8 cellular contexts compared by ENCODE assay signal in the genomic region with DNA sequence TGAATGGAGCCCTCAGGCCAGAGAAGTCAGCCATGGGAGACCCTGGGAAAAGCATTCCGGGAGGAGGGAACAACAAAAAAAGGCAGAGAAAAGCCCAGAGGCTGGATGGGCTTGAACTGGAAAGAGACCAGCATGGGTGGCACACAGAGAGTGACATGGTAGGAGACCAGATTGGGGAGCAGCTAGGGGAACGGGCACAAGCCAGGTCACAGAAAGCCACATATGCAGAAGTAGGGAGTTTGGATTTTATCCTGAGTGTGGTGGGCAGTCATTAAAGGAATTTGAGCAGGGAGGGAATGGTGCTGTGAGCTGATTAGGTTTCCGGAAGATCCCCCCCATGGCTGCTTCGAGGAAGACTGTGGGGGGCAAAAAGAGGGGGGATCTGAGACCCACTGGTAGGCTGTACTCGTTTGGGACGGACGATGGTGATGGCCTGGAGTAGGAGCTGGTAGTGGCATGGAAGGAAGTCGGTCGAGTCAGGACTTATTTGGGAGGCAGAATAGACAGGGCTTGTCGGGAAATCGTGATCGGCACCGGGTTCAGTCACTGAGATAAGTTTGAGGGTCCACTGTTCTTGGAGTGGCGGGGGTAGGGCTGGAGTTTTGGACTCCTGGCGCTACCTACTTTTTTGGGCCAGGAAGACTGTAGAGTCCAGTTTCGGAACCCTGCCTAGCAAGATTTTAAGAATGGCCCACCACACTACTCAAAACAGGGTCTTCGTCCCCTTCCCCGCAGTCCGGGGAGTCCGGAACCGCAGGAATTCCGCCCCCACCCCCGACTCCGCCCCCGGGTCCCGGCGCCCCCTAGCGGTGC. TPM values are rescaled to one million over a fixed set of nuclear protein-coding genes. Genes with fewer than 3 reads are reported as not detected.
A peak's percentile ranks its signal among the peaks of the same experiment; 100 is the strongest.
DNase-seq lines count a peak whose midpoint lies in the region; ATAC-seq and TF ChIP-seq lines count a peak whose summit lies in the region.

No MANE protein-coding gene starts in this region.

- peak overlapping the region; percentile 95 for H3K27ac ChIP-seq in osteoblast (ENCODE audit: low read depth, low read length)

- no peak for DNase-seq in Right ventricle myocardium inferior (ENCODE audit: missing footprints)
- DNase-seq in left cardiac atrium: no peak
- DNase-seq in UCSD-AML1 (lab: John Stamatoyannopoulos, UW; ENCODE audit: unreplicated experiment): peak; percentile 57
- DNase-seq in fibroblast of the aortic adventitia (ENCODE audit: low read depth): peak; percentile 33
- DNase-seq in osteoblast (ENCODE audit: insufficient read length, low spot score, missing footprints): peak; percentile 47
- DNase-seq in G401 (ENCODE audit: low spot score): no peak
- no peak for DNase-seq in AG08396 (ENCODE audit: low spot score)

- peaks cover 20% of the 10 kb centered on the region for H3K4me1 ChIP-seq in osteoblast (ENCODE audit: insufficient read depth, low read length)

- peak; percentile 30 for ATAC-seq in Right ventricle myocardium inferior
- ATAC-seq in left cardiac atrium: no peak
- no peak for ATAC-seq in GM21447 (IDR thresholded peaks at IDR 0.05; ENCODE audit: unreplicated experiment)

- H2AFZ ChIP-seq in osteoblast (ENCODE audit: low read length): peak overlapping the region; percentile 69

- H4K20me1 ChIP-seq in osteoblast (ENCODE audit: insufficient read depth, low read length): no peaks in the 10 kb centered on the region

- in situ Hi-C loops in G401 (cut with HindIII; ENCODE audit: low sequenced_read_pairs): no loop called here

- H3K79me2 ChIP-seq in osteoblast (ENCODE audit: insufficient read depth, low read length): peaks cover 32% of the 10 kb centered on the region

- peak overlapping the region; percentile 98 for H3K4me3 ChIP-seq in fibroblast of the aortic adventitia (ENCODE audit: low read depth, low read length)
- peak overlapping the region; percentile 97 for H3K4me3 ChIP-seq in osteoblast (ENCODE audit: insufficient read depth, low read length)

- H3K27me3 ChIP-seq in osteoblast (ENCODE audit: insufficient read depth, low read length): no peaks in the 10 kb centered on the region

- H3K36me3 ChIP-seq in osteoblast (ENCODE audit: insufficient read depth, low read length): peaks cover 15% of the 10 kb centered on the region

- H3K4me2 ChIP-seq in osteoblast (ENCODE audit: insufficient read depth, low read length): peak overlapping the region; percentile 89

- no peaks in the 10 kb centered on the region for H3K9me3 ChIP-seq in osteoblast (ENCODE audit: low read depth, low read length)

- no peak for TF ChIP-seq CTCF in fibroblast of the aortic adventitia (IDR thresholded peaks at IDR 0.05; ENCODE audit: insufficient read depth, low read length)
- TF ChIP-seq CTCF in osteoblast (IDR thresholded peaks at IDR 0.05; ENCODE audit: extremely low read depth, low read depth, low read length): no peak

- intact Hi-C loops in Right ventricle myocardium inferior (cut with DNase I) (loop anchor here (1.0 to 10.0 kb wide), 3 partner anchors 18 to 290 kb away; a partner anchor contains a TSS), left cardiac atrium (cut with DNase I) (loop anchor here in 1 of 2 donors (2.0 to 5.0 kb wide), 2 partner anchors 18 to 83 kb away; no protein-coding TSS in a partner anchor)

RNA-seq across cellular contexts. Expression of a gene that starts 0.9 kb away (rescaled TPM):
- total RNA-seq in Right ventricle myocardium inferior (12.0 TPM), left cardiac atrium (10 to 100 TPM in 1 of 2 donors, 1 to 10 TPM in 1; 9.4 to 17.0 TPM), fibroblast of the aortic adventitia (ENCODE audit: low replicate concordance) (13.8 and 18.2 TPM in 2 replicates), osteoblast (15.2 and 15.3 TPM in 2 replicates)
- 24.4 and 42.0 TPM in 2 replicates for total RNA-seq in G401 (2014; rRNA removed; shearing (Covaris generic))

RNA-seq across cellular contexts. Expression of a gene that starts 11.7 kb away (rescaled TPM):
- total RNA-seq in Right ventricle myocardium inferior (3.5 TPM), left cardiac atrium (1 to 10 TPM; 2.8 to 3.6 TPM), fibroblast of the aortic adventitia (ENCODE audit: low replicate concordance) (2.0 and 10.2 TPM in 2 replicates), osteoblast (2.7 and 3.3 TPM in 2 replicates)
- total RNA-seq in G401 (2014; rRNA removed; shearing (Covaris generic)): 5.6 and 5.9 TPM in 2 replicates

RNA-seq across cellular contexts. Expression of a gene that starts 19.3 kb away (rescaled TPM):
- total RNA-seq in Right ventricle myocardium inferior: 28.2 TPM
- 10 to 100 TPM; 29.1 to 41.2 TPM for total RNA-seq in left cardiac atrium
- 6.2 and 24.4 TPM in 2 replicates for total RNA-seq in fibroblast of the aortic adventitia (ENCODE audit: low replicate concordance)
- total RNA-seq in osteoblast: 21.2 and 23.5 TPM in 2 replicates
- total RNA-seq in G401 (2014; rRNA removed; shearing (Covaris generic)): 62.7 and 63.8 TPM in 2 replicates

RNA-seq across cellular contexts. Expression of a gene that starts 34.9 kb away (rescaled TPM):
- total RNA-seq in Right ventricle myocardium inferior (not detected), left cardiac atrium (under 1 TPM; 0.09 to 0.10 TPM), fibroblast of the aortic adventitia (ENCODE audit: low replicate concordance) (0.18 TPM in 1 of 2 replicates, not detected in the other), osteoblast (0.29 and 0.36 TPM in 2 replicates)
- total RNA-seq in G401 (2014; rRNA removed; shearing (Covaris generic)): not detected in 2 replicates

RNA-seq across cellular contexts. Expression of a gene that starts 40.7 kb away (rescaled TPM):
- total RNA-seq in Right ventricle myocardium inferior (127 TPM), left cardiac atrium (100 to 1,000 TPM in 1 of 2 donors, 10 to 100 TPM in 1; 72.7 to 112 TPM), fibroblast of the aortic adventitia (ENCODE audit: low replicate concordance) (71.5 and 77.2 TPM in 2 replicates), osteoblast (75.7 and 82.2 TPM in 2 replicates)
- 195 and 247 TPM in 2 replicates for total RNA-seq in G401 (2014; rRNA removed; shearing (Covaris generic))

Comparison
In these comparisons a context has a peak if more than half of its experiments do, and no peak if none do; other contexts are left out.
1. DNase-seq: peak in UCSD-AML1 (single experiment), fibroblast of the aortic adventitia (single experiment) and osteoblast (single experiment); none in Right ventricle myocardium inferior (single experiment), left cardiac atrium (single experiment), G401 (single experiment) and AG08396 (single experiment).